ENCODE assay signal across 17 cellular contexts in the genomic region with DNA sequence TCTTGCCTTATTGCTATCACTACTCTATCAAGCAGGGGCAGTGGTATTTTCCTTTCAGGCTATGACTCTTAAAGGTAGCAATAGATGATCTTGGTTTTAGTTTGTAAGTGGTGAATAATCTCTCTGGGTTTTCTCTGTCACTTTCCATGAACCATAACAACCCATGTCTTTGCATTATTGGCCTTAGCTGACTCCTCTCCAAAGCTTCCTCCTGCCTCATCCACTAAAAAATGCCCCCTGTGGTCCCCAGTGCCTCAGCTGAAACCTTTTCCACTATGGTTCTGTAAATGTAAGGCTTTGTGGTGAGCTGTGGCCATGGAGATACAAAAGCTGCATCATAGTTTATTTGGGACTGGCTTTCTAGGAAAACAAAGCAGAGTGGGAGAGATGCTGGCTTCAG.
DNase-seq lines count a peak whose midpoint lies in the region; ATAC-seq and TF ChIP-seq lines count a peak whose summit lies in the region.
"Had no signal": no experiment of that assay in that cellular context is flagged by ENCODE, and none has a peak within 500 bp of the region (broad histone marks: within the 10 kb centered on the region; RNA-seq: fewer than 3 reads in every experiment).

No MANE protein-coding gene starts in this region.

- H3K27me3 Mint-ChIP-seq in activated T-cell treated with anti-CD3 and anti-CD28 coated beads, Interleukin-2, amount 50 U/mL, for 4 hours (ENCODE audit: low read depth), result no peaks in the 10 kb centered on the region
- H3K27me3 Mint-ChIP-seq: effector memory CD8-positive, alpha-beta T cell had no signal

- TF ChIP-seq POLR2A in gastrocnemius medialis (IDR thresholded peaks at IDR 0.05), result no peak

- no peaks in the 10 kb centered on the region for H4K20me1 ChIP-seq in KMS-11 (ENCODE audit: insufficient read depth)
- H4K20me1 ChIP-seq in smooth muscle cell (ENCODE audit: low read depth), result no peaks in the 10 kb centered on the region

- in situ Hi-C loops in astrocyte of the spinal cord (cut with HindIII; ENCODE audit: low sequenced_read_pairs), result no loop called here
- in situ Hi-C loops in gastrocnemius medialis (cut with MboI; ENCODE audit: low sequenced_read_pairs in 4 of 4), result loop anchor here (5.0 to 25.0 kb wide), 5 partner anchors 482 to 1165 kb away; a partner anchor contains a TSS

- DNase-seq in activated T-cell treated with anti-CD3 and anti-CD28 coated beads, Interleukin-2, amount 50 U/mL, for 4 hours, result no peak
- no peak for DNase-seq in activated T-cell treated with anti-CD3 and anti-CD28 coated beads for 4 hours
- peak; percentile 94 for DNase-seq in astrocyte of the spinal cord (ENCODE audit: low read depth, low spot score)
- DNase-seq in smooth muscle cell (lab: John Stamatoyannopoulos, UW; ENCODE audit: unreplicated experiment), result no peak
- DNase-seq in gastrocnemius medialis, result no peak
- DNase-seq in NCI-H69 (lab: John Stamatoyannopoulos, UW), result no peak
- DNase-seq: AML-193, body of pancreas, NCI-H187 treated with DMSO at 0.1 percent for 48 hours, NCI-H748 treated with DMSO at 0.1 percent for 48 hours, T-helper 9 cell, uterus had no signal

- peaks cover 12% of the 10 kb centered on the region for H3F3A ChIP-seq in smooth muscle cell (ENCODE audit: low read depth)

- intact Hi-C loops in gastrocnemius medialis (cut with DNase I; ENCODE audit: low total_unique reads), result loop anchor here (5.0 kb wide), 1 partner anchor 475 kb away; no protein-coding TSS in a partner anchor

- H3K9ac ChIP-seq in KMS-11, result no peak overlapping the region
- H3K9ac ChIP-seq in smooth muscle cell (ENCODE audit: low read depth), result peak overlapping the region; percentile 14

- TF ChIP-seq CTCF in KMS-11 (conservative IDR thresholded peaks at IDR 0.05; ENCODE audit: low read depth, low read length) (no peak; the same call in 1 of the 2 replicates), astrocyte of the spinal cord (IDR thresholded peaks at IDR 0.05; ENCODE audit: low read depth, low read length) (no peak), smooth muscle cell (IDR thresholded peaks at IDR 0.05; ENCODE audit: borderline replicate concordance, insufficient read depth, poor library complexity, severe bottlenecking) (no peak), gastrocnemius medialis (IDR thresholded peaks at IDR 0.05 in 4 of 5, conservative IDR thresholded peaks at IDR 0.05 in 1 of 5) (no peak)

- H3K4me1 ChIP-seq in KMS-11 (ENCODE audit: low read depth, poor library complexity, severe bottlenecking), result peaks cover 48% of the 10 kb centered on the region
- H3K4me1 ChIP-seq in smooth muscle cell (ENCODE audit: low read depth), result peaks cover 14% of the 10 kb centered on the region
- peaks cover 2 to 6% of the 10 kb centered on the region in 2 donors for H3K4me1 ChIP-seq in gastrocnemius medialis
- H3K4me1 ChIP-seq: prostate gland had no signal

- H3K9me3 Mint-ChIP-seq in activated T-cell treated with anti-CD3 and anti-CD28 coated beads, Interleukin-2, amount 50 U/mL, for 4 hours, result peaks cover 7% of the 10 kb centered on the region
- H3K9me3 Mint-ChIP-seq: effector memory CD8-positive, alpha-beta T cell had no signal

- H3K4me3 ChIP-seq in KMS-11 (IDR thresholded peaks at IDR 0.05; ENCODE audit: insufficient read depth, low read depth, low read length), result no peak overlapping the region
- H3K4me3 ChIP-seq in astrocyte of the spinal cord (ENCODE audit: low read depth, low read length), result no peak overlapping the region
- H3K4me3 ChIP-seq in smooth muscle cell, result no peak overlapping the region
- H3K4me3 ChIP-seq in gastrocnemius medialis, result no peak overlapping the region
- H3K4me3 ChIP-seq: body of pancreas, prostate gland, uterus had no signal

- peak; percentile 58 to 62 for ATAC-seq in activated T-cell treated with anti-CD3 and anti-CD28 coated beads, Interleukin-2, amount 50 U/mL, for 4 hours
- ATAC-seq in gastrocnemius medialis (no peak), GM21529 (IDR thresholded peaks at IDR 0.05; ENCODE audit: unreplicated experiment) (no peak)
- ATAC-seq: body of pancreas had no signal

- H2AFZ ChIP-seq in KMS-11 (ENCODE audit: low read depth), result no peak overlapping the region
- H2AFZ ChIP-seq in smooth muscle cell (ENCODE audit: low read depth), result no peak overlapping the region

- peaks cover 22% of the 10 kb centered on the region for H3K4me1 Mint-ChIP-seq in activated T-cell treated with anti-CD3 and anti-CD28 coated beads, Interleukin-2, amount 50 U/mL, for 4 hours (ENCODE audit: low read depth)

- H3K27ac ChIP-seq in KMS-11 (no peak overlapping the region), smooth muscle cell (ENCODE audit: low read depth) (peak overlapping the region; percentile 70), gastrocnemius medialis (no peak overlapping the region)
- H3K27ac ChIP-seq: body of pancreas, HL-60, prostate gland, uterus had no signal

- H3K79me2 ChIP-seq in KMS-11 (ENCODE audit: insufficient read depth, low read depth), result no peaks in the 10 kb centered on the region
- no peaks in the 10 kb centered on the region for H3K79me2 ChIP-seq in smooth muscle cell (ENCODE audit: low read depth)

- no peaks in the 10 kb centered on the region for H3K9me3 ChIP-seq in smooth muscle cell (replicated peaks; ENCODE audit: low read depth)
- H3K9me3 ChIP-seq in gastrocnemius medialis, result no peaks in the 10 kb centered on the region
- H3K9me3 ChIP-seq: body of pancreas, prostate gland, uterus had no signal

- H3K4me3 Mint-ChIP-seq in activated T-cell treated with anti-CD3 and anti-CD28 coated beads, Interleukin-2, amount 50 U/mL, for 4 hours, result no peak overlapping the region
- H3K4me3 Mint-ChIP-seq: effector memory CD8-positive, alpha-beta T cell had no signal

- H3K4me2 ChIP-seq in KMS-11 (peak overlapping the region; percentile 48), smooth muscle cell (no peak overlapping the region)

- H3K27me3 ChIP-seq in KMS-11 (ENCODE audit: insufficient read depth, low read depth), result no peaks in the 10 kb centered on the region
- no peaks in the 10 kb centered on the region for H3K27me3 ChIP-seq in smooth muscle cell (ENCODE audit: low read depth)
- no peaks in the 10 kb centered on the region for H3K27me3 ChIP-seq in gastrocnemius medialis
- H3K27me3 ChIP-seq: body of pancreas, uterus had no signal

- H3K36me3 ChIP-seq in KMS-11 (ENCODE audit: insufficient read depth), result no peaks in the 10 kb centered on the region
- no peaks in the 10 kb centered on the region for H3K36me3 ChIP-seq in smooth muscle cell (ENCODE audit: low read depth)
- H3K36me3 ChIP-seq in gastrocnemius medialis, result no peaks in the 10 kb centered on the region
- H3K36me3 ChIP-seq: prostate gland, uterus had no signal

- no peaks in the 10 kb centered on the region for H3K36me3 Mint-ChIP-seq in activated T-cell treated with anti-CD3 and anti-CD28 coated beads, Interleukin-2, amount 50 U/mL, for 4 hours (ENCODE audit: insufficient read depth)

Comparison
In these comparisons a context has a peak if more than half of its experiments do, and no peak if none do; other contexts are left out.
1. ATAC-seq: peak in activated T-cell treated with anti-CD3 and anti-CD28 coated beads, Interleukin-2, amount 50 U/mL, for 4 hours (2 of 2); none in gastrocnemius medialis (0 of 2) and GM21529 (single experiment).